11 cellular contexts compared by ENCODE assay signal in the genomic region with DNA sequence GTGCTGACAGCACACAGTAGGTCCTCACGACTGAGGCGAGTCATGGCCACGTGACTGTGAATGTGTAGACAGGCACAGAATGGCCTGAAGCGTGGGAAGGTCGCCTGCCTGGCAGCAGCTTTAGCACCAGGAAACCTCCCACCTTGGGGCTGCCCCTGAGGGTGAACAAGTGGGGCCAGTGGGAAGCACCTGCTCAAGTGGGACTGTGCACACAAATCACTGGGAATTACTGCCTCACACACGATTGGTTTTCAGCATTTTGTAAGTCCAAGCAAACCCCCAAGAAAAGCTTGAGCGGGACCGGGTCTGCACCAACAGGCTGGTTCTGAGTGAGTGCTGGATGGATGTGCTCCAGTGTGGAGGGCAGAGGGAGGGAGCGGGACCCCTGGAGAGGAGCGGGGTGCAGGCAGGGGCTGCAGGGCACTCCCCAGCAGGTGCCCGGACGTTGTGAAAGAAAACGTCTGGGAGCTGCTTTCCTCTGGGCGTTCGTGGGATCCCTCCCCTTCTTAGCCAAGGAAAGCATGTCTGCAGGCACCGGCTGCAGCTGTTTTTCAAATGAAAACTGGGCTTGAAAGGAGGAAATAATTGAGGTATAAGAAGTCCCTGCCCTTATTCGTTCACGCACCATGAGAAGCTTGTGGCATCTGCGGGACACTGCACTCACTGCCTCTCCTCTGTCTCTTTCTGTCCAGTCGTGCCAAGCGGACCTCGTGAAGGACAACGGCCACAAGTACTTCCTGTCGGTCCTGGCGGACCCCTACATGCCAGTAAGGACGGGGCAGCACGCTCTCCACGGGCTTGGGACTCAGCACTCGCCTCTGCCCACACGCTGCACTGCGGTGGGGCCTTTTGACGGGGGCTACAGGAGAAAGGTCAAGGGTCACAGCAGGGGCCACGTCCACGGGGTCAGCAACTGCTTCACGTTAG.
DNase-seq lines count a peak whose midpoint lies in the region; ATAC-seq, FAIRE-seq and TF ChIP-seq lines count a peak whose summit lies in the region.
"Had no signal": no experiment of that assay in that cellular context is flagged by ENCODE, and none has a peak within 500 bp of the region (broad histone marks: within the 10 kb centered on the region; RNA-seq: fewer than 3 reads in every experiment).

No MANE protein-coding gene starts in this region.

- FAIRE-seq in urothelium cell line (lab: Jason Lieb, UNC), result no peak

- no peak for TF ChIP-seq EP300 in sigmoid colon (IDR thresholded peaks at IDR 0.05)

- H3K4me3 ChIP-seq in RWPE2 (ENCODE audit: severe bottlenecking) (no peak overlapping the region), sigmoid colon (no peak overlapping the region)

- no peaks in the 10 kb centered on the region for H3K9me3 Mint-ChIP-seq in activated naive CD4-positive, alpha-beta T cell treated with anti-CD3 and anti-CD28 coated beads, Interleukin-2, amount 10 ng/mL, durations not matched to agents 7 days and 5 days
- no peaks in the 10 kb centered on the region for H3K9me3 Mint-ChIP-seq in T-cell

- H3K27me3 ChIP-seq in RWPE2 (ENCODE audit: insufficient read depth, poor library complexity, severe bottlenecking) (no peaks in the 10 kb centered on the region), sigmoid colon (no peaks in the 10 kb centered on the region)

- no peaks in the 10 kb centered on the region for H3K9me3 ChIP-seq in RWPE2 (ENCODE audit: severe bottlenecking)
- H3K9me3 ChIP-seq in sigmoid colon, result no peaks in the 10 kb centered on the region

- TF ChIP-seq CTCF in RWPE2 (IDR thresholded peaks at IDR 0.05; ENCODE audit: poor library complexity, severe bottlenecking) (no peak), sigmoid colon (IDR thresholded peaks at IDR 0.05) (no peak)

- 82 to 90% methylated on average over 35 of the region's 35 CpGs for WGBS in sigmoid colon, 2 donors

- H3K36me3 ChIP-seq in RWPE2 (ENCODE audit: low read depth) (peaks cover 31% of the 10 kb centered on the region), sigmoid colon (peaks cover 0 to 47% (median 17%) of the 10 kb centered on the region in 4 donors)

- H3K27me3 Mint-ChIP-seq in activated naive CD4-positive, alpha-beta T cell treated with anti-CD3 and anti-CD28 coated beads, Interleukin-2, amount 10 ng/mL, durations not matched to agents 7 days and 5 days, result no peaks in the 10 kb centered on the region
- H3K27me3 Mint-ChIP-seq in T-cell, result no peaks in the 10 kb centered on the region

- TF ChIP-seq POLR2A in sigmoid colon (IDR thresholded peaks at IDR 0.05), result no peak

- peak overlapping the region; percentile 70 for H3K27ac Mint-ChIP-seq in activated naive CD4-positive, alpha-beta T cell treated with anti-CD3 and anti-CD28 coated beads, Interleukin-2, amount 10 ng/mL, durations not matched to agents 7 days and 5 days
- no peak overlapping the region for H3K27ac Mint-ChIP-seq in T-cell

- no peak overlapping the region for H3K27ac ChIP-seq in RWPE2 (ENCODE audit: poor library complexity, severe bottlenecking)
- H3K27ac ChIP-seq in sigmoid colon, result no peak overlapping the region

- H3K36me3 Mint-ChIP-seq in activated naive CD4-positive, alpha-beta T cell treated with anti-CD3 and anti-CD28 coated beads, Interleukin-2, amount 10 ng/mL, durations not matched to agents 7 days and 5 days, result peaks cover 48% of the 10 kb centered on the region
- peaks cover 39% of the 10 kb centered on the region for H3K36me3 Mint-ChIP-seq in T-cell

- H3K4me1 Mint-ChIP-seq in activated naive CD4-positive, alpha-beta T cell treated with anti-CD3 and anti-CD28 coated beads, Interleukin-2, amount 10 ng/mL, durations not matched to agents 7 days and 5 days, result peaks cover 49% of the 10 kb centered on the region
- peaks cover 20 to 29% (median 22%) of the 10 kb centered on the region in 3 donors for H3K4me1 Mint-ChIP-seq in T-cell

- H3K4me1 ChIP-seq in RWPE2 (ENCODE audit: insufficient read depth, poor library complexity, severe bottlenecking) (no peaks in the 10 kb centered on the region), sigmoid colon (no peaks in the 10 kb centered on the region)

- no peak for DNase-seq in activated naive CD4-positive, alpha-beta T cell treated with anti-CD3 and anti-CD28 coated beads, Interleukin-2, amount 10 ng/mL, durations not matched to agents 7 days and 5 days
- DNase-seq in activated naive CD4-positive, alpha-beta T cell treated with Interleukin-2 at 50 U/mL for 16 hours, result no peak
- DNase-seq in RWPE2 (ENCODE audit: low spot score), result peak; percentile 51
- DNase-seq in sigmoid colon, result peak; percentile 46
- DNase-seq in NCI-H345 (lab: John Stamatoyannopoulos, UW), result no peak
- DNase-seq in T-cell, result no peak
- DNase-seq in urothelium cell line (ENCODE audit: low spot score), result no peak
- DNase-seq: NCI-H1048, T1000 had no signal

- CTCF ChIA-PET in activated naive CD4-positive, alpha-beta T cell treated with anti-CD3 and anti-CD28 coated beads, Interleukin-2, amount 10 ng/mL, durations not matched to agents 7 days and 5 days (lab: Charles Lee), result interaction anchor here (1.3 to 1.4 kb wide), 2 partner anchors 9 to 18 kb away, joined by 3 to 4 read pairs; no protein-coding TSS in a partner anchor
- CTCF ChIA-PET in T-cell (lab: Charles Lee), result interaction anchor here in 1 of 2 donors (1.5 kb wide), 1 partner anchor 19 kb away, joined by 4 read pairs; no protein-coding TSS in a partner anchor

- POLR2A ChIA-PET in T-cell (lab: Charles Lee), result no interaction called here

- no peak overlapping the region for H3K4me3 Mint-ChIP-seq in activated naive CD4-positive, alpha-beta T cell treated with anti-CD3 and anti-CD28 coated beads, Interleukin-2, amount 10 ng/mL, durations not matched to agents 7 days and 5 days
- H3K4me3 Mint-ChIP-seq in T-cell, result no peak overlapping the region

- intact Hi-C loops in sigmoid colon (cut with DNase I), result no loop called here

- ATAC-seq in RWPE2 (ENCODE audit: low read depth) (no peak), esophagus mucosa (peak; percentile 23), T-cell (replicated peaks in 1 of 4) (no peak)
- ATAC-seq: left lobe of liver had no signal

Comparison
In these comparisons a context has a peak if more than half of its experiments do, and no peak if none do; other contexts are left out.
1. DNase-seq: peak in RWPE2 (single experiment) and sigmoid colon (single experiment); none in activated naive CD4-positive, alpha-beta T cell treated with anti-CD3 and anti-CD28 coated beads, Interleukin-2, amount 10 ng/mL, durations not matched to agents 7 days and 5 days (single experiment), activated naive CD4-positive, alpha-beta T cell treated with Interleukin-2 at 50 U/mL for 16 hours (single experiment), NCI-H345 (single experiment), T-cell (0 of 34) and urothelium cell line (single experiment).